In the genomic region with DNA sequence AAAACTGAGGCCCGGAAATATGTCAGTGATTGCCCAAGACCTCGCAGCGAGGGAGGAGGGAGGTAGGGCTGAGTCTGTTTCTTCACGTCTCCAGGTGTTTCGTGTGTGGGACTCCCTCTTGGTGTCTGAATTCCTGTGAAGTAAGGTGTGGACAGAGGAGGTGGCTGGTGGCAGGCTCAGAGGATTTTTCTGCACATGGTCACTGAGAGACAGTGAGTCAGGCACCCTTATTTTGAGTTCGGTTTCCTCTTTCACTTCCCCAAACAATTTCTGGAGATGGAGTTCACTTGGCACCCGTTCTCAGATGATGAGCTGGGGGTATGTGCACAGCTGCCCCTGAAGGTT, we compare ENCODE assay signal across 10 cellular contexts. TPM values are rescaled to one million over a fixed set of nuclear protein-coding genes. Genes with fewer than 3 reads are reported as not detected.
DNase-seq lines count a peak whose midpoint lies in the region; ATAC-seq and TF ChIP-seq lines count a peak whose summit lies in the region.
"Had no signal": no experiment of that assay in that cellular context is flagged by ENCODE, and none has a peak within 500 bp of the region (broad histone marks: within the 10 kb centered on the region; RNA-seq: fewer than 3 reads in every experiment).

No MANE protein-coding gene starts in this region.

- no peaks in the 10 kb centered on the region for H3K36me3 ChIP-seq in naive thymus-derived CD4-positive, alpha-beta T cell (ENCODE audit: control insufficient read depth in 2 of 3, insufficient read depth in 3 of 3, low read length in 3 of 3)

- no peaks in the 10 kb centered on the region for H3K4me1 ChIP-seq in naive thymus-derived CD4-positive, alpha-beta T cell (ENCODE audit: control insufficient read depth in 2 of 2, insufficient read depth in 2 of 2, low read length in 2 of 2)

- DNase-seq in SIG-M5 (lab: John Stamatoyannopoulos, UW) (peak; percentile 66), superior temporal gyrus (ENCODE audit: extremely low spot score) (no peak), middle frontal gyrus (ENCODE audit: extremely low spot score, low spot score) (no peak), progenitor cell of endocrine pancreas (ENCODE audit: low spot score, unreplicated experiment) (no peak)
- no peak for DNase-seq in naive thymus-derived CD4-positive, alpha-beta T cell
- DNase-seq in activated T-cell treated with anti-CD3 and anti-CD28 coated beads, Interleukin-2, amount 50 U/mL, for 48 hours = no peak
- DNase-seq: DMS79 treated with DMSO at 0.1 percent for 48 hours, Right ventricle myocardium superior had no signal

- no peak overlapping the region for H3K4me3 Mint-ChIP-seq in naive thymus-derived CD4-positive, alpha-beta T cell
- H3K4me3 Mint-ChIP-seq in progenitor cell of endocrine pancreas (ENCODE audit: low read depth) = no peak overlapping the region

- H3K4me3 ChIP-seq in naive thymus-derived CD4-positive, alpha-beta T cell (ENCODE audit: low read length) = no peak overlapping the region

- no peak overlapping the region for H3K27ac ChIP-seq in naive thymus-derived CD4-positive, alpha-beta T cell (ENCODE audit: low read depth, low read length)

- TF ChIP-seq CTCF in progenitor cell of endocrine pancreas (IDR thresholded peaks at IDR 0.05; ENCODE audit: unreplicated experiment) = no peak

- peak; percentile 52 for ATAC-seq in GM18502 (IDR thresholded peaks at IDR 0.05; ENCODE audit: poor library complexity, unreplicated experiment)
- ATAC-seq in HG03108 (IDR thresholded peaks at IDR 0.05; ENCODE audit: unreplicated experiment) = peak; percentile 67
- peak; percentile 76 for ATAC-seq in naive thymus-derived CD4-positive, alpha-beta T cell

- no peaks in the 10 kb centered on the region for H3K36me3 Mint-ChIP-seq in naive thymus-derived CD4-positive, alpha-beta T cell
- H3K36me3 Mint-ChIP-seq in progenitor cell of endocrine pancreas (ENCODE audit: insufficient read depth) = no peaks in the 10 kb centered on the region

- no peaks in the 10 kb centered on the region for H3K27me3 ChIP-seq in naive thymus-derived CD4-positive, alpha-beta T cell (ENCODE audit: control insufficient read depth in 2 of 2, insufficient read depth in 2 of 2, low read length in 2 of 2)

- POLR2A ChIA-PET in naive thymus-derived CD4-positive, alpha-beta T cell (lab: Charles Lee) = no interaction called here

- no peak overlapping the region for H3K27ac Mint-ChIP-seq in naive thymus-derived CD4-positive, alpha-beta T cell
- H3K27ac Mint-ChIP-seq in progenitor cell of endocrine pancreas = no peak overlapping the region

- CTCF ChIA-PET in naive thymus-derived CD4-positive, alpha-beta T cell (lab: Charles Lee) = no interaction called here

- H3K9me3 ChIP-seq in naive thymus-derived CD4-positive, alpha-beta T cell (ENCODE audit: control insufficient read depth in 2 of 3, low read length in 3 of 3) = no peaks in the 10 kb centered on the region

- peaks cover 0 to 36% (median 10%) of the 10 kb centered on the region in 5 donors for H3K27me3 Mint-ChIP-seq in naive thymus-derived CD4-positive, alpha-beta T cell
- peaks cover 66% of the 10 kb centered on the region for H3K27me3 Mint-ChIP-seq in progenitor cell of endocrine pancreas

- peaks cover 0 to 1% (median 0%) of the 10 kb centered on the region in 11 donors for H3K9me3 Mint-ChIP-seq in naive thymus-derived CD4-positive, alpha-beta T cell
- H3K9me3 Mint-ChIP-seq in progenitor cell of endocrine pancreas (ENCODE audit: low read depth) = no peaks in the 10 kb centered on the region

- peaks cover 0 to 13% (median 0%) of the 10 kb centered on the region in 7 donors for H3K4me1 Mint-ChIP-seq in naive thymus-derived CD4-positive, alpha-beta T cell
- H3K4me1 Mint-ChIP-seq in progenitor cell of endocrine pancreas (ENCODE audit: low read depth) = peaks cover 10% of the 10 kb centered on the region

- intact Hi-C loops in naive thymus-derived CD4-positive, alpha-beta T cell (cut with micrococcal nuclease) = no loop called here

RNA-seq across cellular contexts. Expression of a gene that starts 46.3 kb away (rescaled TPM):
- total RNA-seq in naive thymus-derived CD4-positive, alpha-beta T cell = 100 to 1,000 TPM in 3 of 5 experiments, 10 to 100 TPM in 2; 77.9 to 119 (median 106) TPM
- 10 to 100 TPM; 31.8 to 44.3 TPM for polyA plus RNA-seq in naive thymus-derived CD4-positive, alpha-beta T cell
- total RNA-seq in progenitor cell of endocrine pancreas = 78.9 and 89.4 TPM in 2 replicates

RNA-seq across cellular contexts. Expression of a gene that starts 53.8 kb away (rescaled TPM):
- total RNA-seq in naive thymus-derived CD4-positive, alpha-beta T cell = 10 to 100 TPM in 4 of 5 experiments, 1 to 10 TPM in 1; 9.0 to 17.4 (median 13.3) TPM
- 10 to 100 TPM; 24.8 to 40.0 TPM for polyA plus RNA-seq in naive thymus-derived CD4-positive, alpha-beta T cell
- 60.1 and 62.7 TPM in 2 replicates for total RNA-seq in progenitor cell of endocrine pancreas
